ENCODE assay signal across 9 cellular contexts in the genomic region with DNA sequence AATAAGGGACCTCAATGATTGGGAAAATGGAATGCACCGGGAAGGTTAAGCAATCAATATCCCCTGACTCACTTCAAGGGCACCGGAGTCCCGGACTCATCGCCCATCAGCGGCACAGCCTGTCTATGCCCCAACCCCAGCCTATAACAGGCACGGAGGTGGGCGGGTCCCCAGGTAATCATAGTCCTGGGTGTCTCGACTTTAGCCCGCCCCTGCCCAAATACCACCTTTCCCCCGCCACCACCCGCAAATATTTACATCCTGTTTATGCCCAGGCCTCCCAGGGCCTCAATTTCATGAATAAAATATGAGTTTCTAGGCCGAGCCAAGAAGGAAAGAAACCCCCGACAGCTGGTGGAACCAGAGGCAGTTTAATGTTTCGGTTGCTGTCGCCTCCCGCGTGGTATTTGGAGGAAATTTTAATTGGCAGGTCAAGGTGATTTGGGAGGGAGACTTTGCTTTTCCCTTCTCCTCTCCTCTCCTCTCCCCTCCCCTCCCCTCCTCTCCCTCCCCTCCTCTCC. TPM values are rescaled to one million over a fixed set of nuclear protein-coding genes. Genes with fewer than 3 reads are reported as not detected.
DNase-seq lines count a peak whose midpoint lies in the region; ATAC-seq, FAIRE-seq and TF ChIP-seq lines count a peak whose summit lies in the region.
"Had no signal": no experiment of that assay in that cellular context is flagged by ENCODE, and none has a peak within 500 bp of the region (broad histone marks: within the 10 kb centered on the region; RNA-seq: fewer than 3 reads in every experiment).

No MANE protein-coding gene starts in this region.

- no peaks in the 10 kb centered on the region for H3K9me3 Mint-ChIP-seq in activated T-helper 1 cell treated with anti-CD3 and anti-CD28 coated beads, Interleukin-12 subunit alpha, Interleukin-12 subunit beta, Interleukin-2, Interleukin-4 antibody, amounts not matched to agents 30 ng/mL and 10 ng/mL and 1 ng/mL, durations not matched to agents 14 hours and 24 hours and 36 hours
- H3K9me3 Mint-ChIP-seq in natural killer cell treated with Interleukin-12 subunit alpha and Interleukin-12 subunit beta and Interleukin-15 and Interleukin-18, amount 100 ng/mL, for 72 hours: no peaks in the 10 kb centered on the region

- DNase-seq in GM12891 (ENCODE audit: insufficient read length, low spot score) (no peak), HT-29 (ENCODE audit: low spot score) (peak; percentile 65), fibroblast of pulmonary artery (ENCODE audit: low read depth) (peak; percentile 79), testis (peak; percentile 68), RCC 7860 (ENCODE audit: low spot score) (no peak)
- DNase-seq in activated T-helper 1 cell treated with anti-CD3 and anti-CD28 coated beads, Interleukin-12 subunit alpha, Interleukin-12 subunit beta, Interleukin-2, Interleukin-4 antibody, amounts not matched to agents 30 ng/mL and 10 ng/mL and 1 ng/mL, durations not matched to agents 14 hours and 24 hours and 36 hours (ENCODE audit: low spot score): peak; percentile 42
- DNase-seq in natural killer cell treated with Interleukin-12 subunit alpha and Interleukin-12 subunit beta and Interleukin-15 and Interleukin-18, amount 100 ng/mL, for 72 hours (ENCODE audit: low spot score): no peak

- no peaks in the 10 kb centered on the region for H3K36me3 Mint-ChIP-seq in activated T-helper 1 cell treated with anti-CD3 and anti-CD28 coated beads, Interleukin-12 subunit alpha, Interleukin-12 subunit beta, Interleukin-2, Interleukin-4 antibody, amounts not matched to agents 30 ng/mL and 10 ng/mL and 1 ng/mL, durations not matched to agents 14 hours and 24 hours and 36 hours (ENCODE audit: low read depth)
- no peaks in the 10 kb centered on the region for H3K36me3 Mint-ChIP-seq in natural killer cell treated with Interleukin-12 subunit alpha and Interleukin-12 subunit beta and Interleukin-15 and Interleukin-18, amount 100 ng/mL, for 72 hours

- no peak overlapping the region for H3K27ac Mint-ChIP-seq in activated T-helper 1 cell treated with anti-CD3 and anti-CD28 coated beads, Interleukin-12 subunit alpha, Interleukin-12 subunit beta, Interleukin-2, Interleukin-4 antibody, amounts not matched to agents 30 ng/mL and 10 ng/mL and 1 ng/mL, durations not matched to agents 14 hours and 24 hours and 36 hours
- peak overlapping the region in 1 of 2 donors; percentile 73 for H3K27ac Mint-ChIP-seq in natural killer cell treated with Interleukin-12 subunit alpha and Interleukin-12 subunit beta and Interleukin-15 and Interleukin-18, amount 100 ng/mL, for 72 hours

- H3K27ac ChIP-seq in OCI-LY3 (ENCODE audit: low read length) (no peak overlapping the region), testis (no peak overlapping the region)

- TF ChIP-seq POLR2A in GM12891 (IDR thresholded peaks at IDR 0.05; ENCODE audit: low read depth, low read length) (no peak), testis (IDR thresholded peaks at IDR 0.05) (no peak)

- H3K27me3 ChIP-seq in OCI-LY3 (ENCODE audit: low read depth, low read length): no peaks in the 10 kb centered on the region
- H3K27me3 ChIP-seq in testis: no peaks in the 10 kb centered on the region

- TF ChIP-seq CTCF in OCI-LY3 (IDR thresholded peaks at IDR 0.05; ENCODE audit: low read depth, low read length) (no peak), fibroblast of pulmonary artery (IDR thresholded peaks at IDR 0.05; ENCODE audit: low read length, missing control alignments) (no peak), testis (IDR thresholded peaks at IDR 0.05) (no peak)

- no peaks in the 10 kb centered on the region for H3K79me2 ChIP-seq in OCI-LY3 (ENCODE audit: low read length)

- H3K4me3 Mint-ChIP-seq in activated T-helper 1 cell treated with anti-CD3 and anti-CD28 coated beads, Interleukin-12 subunit alpha, Interleukin-12 subunit beta, Interleukin-2, Interleukin-4 antibody, amounts not matched to agents 30 ng/mL and 10 ng/mL and 1 ng/mL, durations not matched to agents 14 hours and 24 hours and 36 hours: peak overlapping the region; percentile 79
- H3K4me3 Mint-ChIP-seq in natural killer cell treated with Interleukin-12 subunit alpha and Interleukin-12 subunit beta and Interleukin-15 and Interleukin-18, amount 100 ng/mL, for 72 hours: peak overlapping the region; percentile 63

- H3K36me3 ChIP-seq in OCI-LY3 (replicated peaks; ENCODE audit: low read depth, low read length) (no peaks in the 10 kb centered on the region), testis (ENCODE audit: low read depth, missing control alignments) (no peaks in the 10 kb centered on the region)

- peaks cover 19% of the 10 kb centered on the region for H3K27me3 Mint-ChIP-seq in activated T-helper 1 cell treated with anti-CD3 and anti-CD28 coated beads, Interleukin-12 subunit alpha, Interleukin-12 subunit beta, Interleukin-2, Interleukin-4 antibody, amounts not matched to agents 30 ng/mL and 10 ng/mL and 1 ng/mL, durations not matched to agents 14 hours and 24 hours and 36 hours (ENCODE audit: insufficient read depth)
- H3K27me3 Mint-ChIP-seq in natural killer cell treated with Interleukin-12 subunit alpha and Interleukin-12 subunit beta and Interleukin-15 and Interleukin-18, amount 100 ng/mL, for 72 hours: no peaks in the 10 kb centered on the region

- no peaks in the 10 kb centered on the region for H4K20me1 ChIP-seq in OCI-LY3 (ENCODE audit: insufficient read depth, low read length)

- peak overlapping the region; percentile 73 for H3K4me2 ChIP-seq in OCI-LY3 (ENCODE audit: low read length)

- 1 to 2% methylated on average over 17 of the region's 17 CpGs for WGBS in testis, 2 donors

- peak; percentile 73 to 79 for ATAC-seq in natural killer cell treated with Interleukin-12 subunit alpha and Interleukin-12 subunit beta and Interleukin-15 and Interleukin-18, amount 100 ng/mL, for 72 hours

- H3K4me1 ChIP-seq in OCI-LY3 (ENCODE audit: low read length) (peaks cover 74% of the 10 kb centered on the region), testis (peaks cover 11% of the 10 kb centered on the region)

- H3K9ac ChIP-seq in OCI-LY3 (ENCODE audit: low read length): peak overlapping the region; percentile 38; the same call in 1 of the 2 replicates

- H3K9me3 ChIP-seq in OCI-LY3 (ENCODE audit: insufficient read depth, low read length) (no peaks in the 10 kb centered on the region), testis (no peaks in the 10 kb centered on the region)

- peak; percentile 65 for FAIRE-seq in GM12891 (lab: Jason Lieb, UNC)
- no peak for FAIRE-seq in RCC 7860 (lab: Jason Lieb, UNC)
- FAIRE-seq: islet of Langerhans had no signal

- H3K4me3 ChIP-seq in OCI-LY3 (ENCODE audit: low read length) (peak overlapping the region; percentile 84), fibroblast of pulmonary artery (replicated peaks; ENCODE audit: low read depth, low read length) (peak overlapping the region; percentile 56), testis (peak overlapping the region; percentile 42 to 49)

- intact Hi-C loops in activated T-helper 1 cell treated with anti-CD3 and anti-CD28 coated beads, Interleukin-12 subunit alpha, Interleukin-12 subunit beta, Interleukin-2, Interleukin-4 antibody, amounts not matched to agents 30 ng/mL and 10 ng/mL and 1 ng/mL, durations not matched to agents 14 hours and 24 hours and 36 hours (cut with micrococcal nuclease): loop anchor here (1.0 kb wide), 2 partner anchors 16 to 18 kb away; a partner anchor contains a TSS
- intact Hi-C loops in testis (cut with DNase I; ENCODE audit: low total_unique reads): no loop called here

- 0 out of 2 replicates have a peak overlapping the region, but pooled peaks have one; percentile 77 for H2AFZ ChIP-seq in OCI-LY3 (ENCODE audit: low read depth, low read length)

- peaks cover 12% of the 10 kb centered on the region for H3K4me1 Mint-ChIP-seq in activated T-helper 1 cell treated with anti-CD3 and anti-CD28 coated beads, Interleukin-12 subunit alpha, Interleukin-12 subunit beta, Interleukin-2, Interleukin-4 antibody, amounts not matched to agents 30 ng/mL and 10 ng/mL and 1 ng/mL, durations not matched to agents 14 hours and 24 hours and 36 hours (ENCODE audit: low read depth)
- H3K4me1 Mint-ChIP-seq in natural killer cell treated with Interleukin-12 subunit alpha and Interleukin-12 subunit beta and Interleukin-15 and Interleukin-18, amount 100 ng/mL, for 72 hours (ENCODE audit: low read depth in 2 of 2): peaks cover 8 to 16% of the 10 kb centered on the region in 2 donors

TF ChIP-seq in GM12891, 5 proteins besides CTCF, POLR2A, EP300 and RAD21:
- TF ChIP-seq TAF1 (IDR thresholded peaks at IDR 0.05; ENCODE audit: low read depth, low read length): no peak
- no peak; the same call in 1 of the 2 replicates for TF ChIP-seq POU2F2 (IDR thresholded peaks at IDR 0.05; ENCODE audit: low read depth, low read length)
- no peak for TF ChIP-seq POLR2AphosphoS5 (IDR thresholded peaks at IDR 0.05; ENCODE audit: low read depth, low read length)
- TF ChIP-seq PAX5 (IDR thresholded peaks at IDR 0.05; ENCODE audit: insufficient read depth, low read length, severe bottlenecking): no peak
- no peak for TF ChIP-seq SPI1 (IDR thresholded peaks at IDR 0.05; ENCODE audit: low read depth, low read length)

RNA-seq across cellular contexts. Expression of a gene that starts 15.6 kb away (rescaled TPM):
- 41.1 TPM for polyA plus RNA-seq in GM12891 (2012; ENCODE audit: low read depth, missing spikeins)
- total RNA-seq in HT-29 (2014; rRNA removed; shearing (Covaris generic)): 60.3 and 63.3 TPM in 2 replicates
- 87.3 and 89.1 TPM in 2 replicates for total RNA-seq in activated T-helper 1 cell treated with anti-CD3 and anti-CD28 coated beads, Interleukin-12 subunit alpha, Interleukin-12 subunit beta, Interleukin-2, Interleukin-4 antibody, amounts not matched to agents 30 ng/mL and 10 ng/mL and 1 ng/mL, durations not matched to agents 14 hours and 24 hours and 36 hours
- total RNA-seq in natural killer cell treated with Interleukin-12 subunit alpha and Interleukin-12 subunit beta and Interleukin-15 and Interleukin-18, amount 100 ng/mL, for 72 hours: 10 to 100 TPM; 66.4 to 87.5 TPM
- 10 to 100 TPM; 10.8 to 15.2 TPM for total RNA-seq in testis
- polyA plus RNA-seq in testis (ENCODE audit: insufficient read depth, low read depth, low replicate concordance): 29.2 TPM

RNA-seq across cellular contexts. Expression of a gene that starts 19.4 kb away (rescaled TPM):
- 28.8 TPM for polyA plus RNA-seq in GM12891 (2012; ENCODE audit: low read depth, missing spikeins)
- total RNA-seq in HT-29 (2014; rRNA removed; shearing (Covaris generic)): 13.5 and 14.0 TPM in 2 replicates
- total RNA-seq in activated T-helper 1 cell treated with anti-CD3 and anti-CD28 coated beads, Interleukin-12 subunit alpha, Interleukin-12 subunit beta, Interleukin-2, Interleukin-4 antibody, amounts not matched to agents 30 ng/mL and 10 ng/mL and 1 ng/mL, durations not matched to agents 14 hours and 24 hours and 36 hours: 1.5 and 1.7 TPM in 2 replicates
- total RNA-seq in natural killer cell treated with Interleukin-12 subunit alpha and Interleukin-12 subunit beta and Interleukin-15 and Interleukin-18, amount 100 ng/mL, for 72 hours: 10 to 100 TPM; 12.2 to 17.0 TPM
- total RNA-seq in testis: 10 to 100 TPM; 16.5 to 19.8 TPM
- polyA plus RNA-seq in testis (ENCODE audit: insufficient read depth, low read depth, low replicate concordance): 8.5 TPM

Comparison
In these comparisons a context has a peak if more than half of its experiments do, and no peak if none do; other contexts are left out.
1. DNase-seq: peak in HT-29 (single experiment), activated T-helper 1 cell treated with anti-CD3 and anti-CD28 coated beads, Interleukin-12 subunit alpha, Interleukin-12 subunit beta, Interleukin-2, Interleukin-4 antibody, amounts not matched to agents 30 ng/mL and 10 ng/mL and 1 ng/mL, durations not matched to agents 14 hours and 24 hours and 36 hours (single experiment), fibroblast of pulmonary artery (single experiment) and testis (single experiment); none in GM12891 (single experiment), natural killer cell treated with Interleukin-12 subunit alpha and Interleukin-12 subunit beta and Interleukin-15 and Interleukin-18, amount 100 ng/mL, for 72 hours (single experiment) and RCC 7860 (single experiment).
2. Peak in every context shown above with its lines, with median percentiles within 50 percentile points of each other: H3K4me3 ChIP-seq.